1 cellular context compared by ENCODE assay signal in genomic region chr1:22025368-22026154, GRCh38.
TF ChIP-seq lines count a peak whose summit lies in the region.

No MANE protein-coding gene starts in this region.

TF ChIP-seq in HepG2, 621 proteins besides CTCF, POLR2A, EP300 and RAD21 (continued from another document and continues in another):
- TF ChIP-seq NFIC (IDR thresholded peaks at IDR 0.05; ENCODE audit: low read length) = no peak
- peak; percentile 63; the same call in 1 of the 2 replicates for TF ChIP-seq RBAK (CRISPR knock-in tag; IDR thresholded peaks at IDR 0.05)
- 0 out of 2 replicates have a peak, but pooled peaks have one; percentile 73 for TF ChIP-seq MAF1 (CRISPR knock-in tag; IDR thresholded peaks at IDR 0.05; ENCODE audit: borderline replicate concordance)
- TF ChIP-seq ZNF737 (CRISPR knock-in tag; IDR thresholded peaks at IDR 0.05; ENCODE audit: borderline replicate concordance) = no peak
- TF ChIP-seq MTERF4 (CRISPR knock-in tag; IDR thresholded peaks at IDR 0.05) = no peak
- TF ChIP-seq MXD1 (CRISPR knock-in tag; IDR thresholded peaks at IDR 0.05) = no peak
- TF ChIP-seq, protein P1, sequence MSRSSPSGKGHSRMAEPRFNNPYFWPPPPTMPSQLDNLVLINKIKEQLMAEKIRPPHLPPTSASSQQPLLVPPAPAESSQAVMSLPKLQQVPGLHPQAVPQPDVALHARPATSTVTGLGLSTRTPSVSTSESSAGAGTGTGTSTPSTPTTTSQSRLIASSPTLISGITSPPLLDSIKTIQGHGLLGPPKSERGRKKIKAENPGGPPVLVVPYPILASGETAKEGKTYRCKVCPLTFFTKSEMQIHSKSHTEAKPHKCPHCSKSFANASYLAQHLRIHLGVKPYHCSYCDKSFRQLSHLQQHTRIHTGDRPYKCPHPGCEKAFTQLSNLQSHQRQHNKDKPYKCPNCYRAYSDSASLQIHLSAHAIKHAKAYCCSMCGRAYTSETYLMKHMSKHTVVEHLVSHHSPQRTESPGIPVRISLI (CRISPR knock-in tag; IDR thresholded peaks at IDR 0.05; ENCODE audit: borderline replicate concordance) = no peak
- TF ChIP-seq ZBTB49 (CRISPR knock-in tag; IDR thresholded peaks at IDR 0.05; ENCODE audit: borderline replicate concordance) = no peak
- no peak for TF ChIP-seq ZNF367 (CRISPR knock-in tag; IDR thresholded peaks at IDR 0.05; ENCODE audit: borderline replicate concordance)
- TF ChIP-seq FOXP4 (CRISPR knock-in tag; IDR thresholded peaks at IDR 0.05) = no peak
- peak; percentile 88 for TF ChIP-seq ARNT2 (CRISPR knock-in tag; IDR thresholded peaks at IDR 0.05; ENCODE audit: low read depth)
- peak; percentile 91 for TF ChIP-seq KDM5A (IDR thresholded peaks at IDR 0.05; ENCODE audit: borderline replicate concordance, low read length)
- TF ChIP-seq ZNF10 (CRISPR knock-in tag; IDR thresholded peaks at IDR 0.05; ENCODE audit: borderline replicate concordance, low read depth) = no peak
- TF ChIP-seq ZNF83 (CRISPR knock-in tag; IDR thresholded peaks at IDR 0.05; ENCODE audit: borderline replicate concordance) = no peak; the same call in 1 of the 2 replicates
- TF ChIP-seq ZFYVE20 (CRISPR knock-in tag; IDR thresholded peaks at IDR 0.05; ENCODE audit: borderline replicate concordance, low read depth) = no peak
- TF ChIP-seq, protein P2, sequence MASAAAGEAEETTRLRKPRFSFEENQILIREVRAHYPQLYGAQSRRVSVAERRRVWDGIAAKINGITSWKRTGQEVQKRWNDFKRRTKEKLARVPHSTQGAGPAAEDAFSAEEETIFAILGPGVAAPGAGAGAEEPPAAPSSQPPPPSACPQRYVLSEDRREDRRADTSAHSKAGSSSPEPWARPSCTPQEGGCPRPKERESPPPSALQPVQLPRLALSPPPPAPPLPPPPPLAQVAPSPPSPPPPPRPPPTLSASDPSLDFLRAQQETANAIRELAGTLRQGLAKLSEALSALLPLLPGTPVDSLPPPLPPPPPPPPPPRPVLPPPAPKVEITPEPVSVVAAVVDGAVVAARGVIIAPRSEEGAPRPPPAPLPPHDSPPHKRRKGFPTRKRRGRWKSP (CRISPR knock-in tag; IDR thresholded peaks at IDR 0.05) = no peak
- TF ChIP-seq ZNF530 (CRISPR knock-in tag; IDR thresholded peaks at IDR 0.05; ENCODE audit: low read depth) = no peak
- no peak for TF ChIP-seq NFE2L1 (CRISPR knock-in tag; IDR thresholded peaks at IDR 0.05; ENCODE audit: borderline replicate concordance)
- TF ChIP-seq ZSCAN21 (CRISPR knock-in tag; IDR thresholded peaks at IDR 0.05; ENCODE audit: borderline replicate concordance) = no peak
- no peak for TF ChIP-seq PAX8 (CRISPR knock-in tag; IDR thresholded peaks at IDR 0.05; ENCODE audit: borderline replicate concordance)
- peak; percentile 99 for TF ChIP-seq ZNF652 (CRISPR knock-in tag; IDR thresholded peaks at IDR 0.05; ENCODE audit: borderline replicate concordance, low read depth)
- 0 out of 2 replicates have a peak, but pooled peaks have one; percentile 70 for TF ChIP-seq ZFP1 (CRISPR knock-in tag; IDR thresholded peaks at IDR 0.05)
- TF ChIP-seq KAT2B (IDR thresholded peaks at IDR 0.05; ENCODE audit: borderline replicate concordance, low read depth, low read length) = no peak
- TF ChIP-seq RXRA (CRISPR knock-in tag; IDR thresholded peaks at IDR 0.05) = no peak; the same call in 1 of the 2 replicates
- TF ChIP-seq ARNTL (CRISPR knock-in tag; IDR thresholded peaks at IDR 0.05) = no peak
- TF ChIP-seq AGO1 (IDR thresholded peaks at IDR 0.05; ENCODE audit: low read depth, low read length, poor library complexity, severe bottlenecking) = peak; percentile 52
- TF ChIP-seq ZSCAN22 (CRISPR knock-in tag; IDR thresholded peaks at IDR 0.05) = no peak
- 0 out of 2 replicates have a peak, but pooled peaks have one; percentile 52 for TF ChIP-seq MZF1 (CRISPR knock-in tag; IDR thresholded peaks at IDR 0.05; ENCODE audit: borderline replicate concordance)
- peak; percentile 68 for TF ChIP-seq JUNB (CRISPR knock-in tag; IDR thresholded peaks at IDR 0.05; ENCODE audit: borderline replicate concordance)
- TF ChIP-seq ZFX (CRISPR knock-in tag; IDR thresholded peaks at IDR 0.05; ENCODE audit: low read depth) = peak; percentile 88
- peak; percentile 83 for TF ChIP-seq CREM (IDR thresholded peaks at IDR 0.05)
- TF ChIP-seq CREM (CRISPR knock-in tag; IDR thresholded peaks at IDR 0.05) = no peak
- TF ChIP-seq, protein P3, sequence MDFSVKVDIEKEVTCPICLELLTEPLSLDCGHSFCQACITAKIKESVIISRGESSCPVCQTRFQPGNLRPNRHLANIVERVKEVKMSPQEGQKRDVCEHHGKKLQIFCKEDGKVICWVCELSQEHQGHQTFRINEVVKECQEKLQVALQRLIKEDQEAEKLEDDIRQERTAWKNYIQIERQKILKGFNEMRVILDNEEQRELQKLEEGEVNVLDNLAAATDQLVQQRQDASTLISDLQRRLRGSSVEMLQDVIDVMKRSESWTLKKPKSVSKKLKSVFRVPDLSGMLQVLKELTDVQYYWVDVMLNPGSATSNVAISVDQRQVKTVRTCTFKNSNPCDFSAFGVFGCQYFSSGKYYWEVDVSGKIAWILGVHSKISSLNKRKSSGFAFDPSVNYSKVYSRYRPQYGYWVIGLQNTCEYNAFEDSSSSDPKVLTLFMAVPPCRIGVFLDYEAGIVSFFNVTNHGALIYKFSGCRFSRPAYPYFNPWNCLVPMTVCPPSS (IDR thresholded peaks at IDR 0.05) = no peak
- peak; percentile 81 for TF ChIP-seq SP2 (CRISPR knock-in tag; IDR thresholded peaks at IDR 0.05)
- 0 out of 2 replicates have a peak, but pooled peaks have one; percentile 24 for TF ChIP-seq ZNF446 (CRISPR knock-in tag; IDR thresholded peaks at IDR 0.05)
- no peak; the same call in 1 of the 2 replicates for TF ChIP-seq REL (CRISPR knock-in tag; conservative IDR thresholded peaks at IDR 0.05)
- no peak for TF ChIP-seq NR0B2 (CRISPR knock-in tag; IDR thresholded peaks at IDR 0.05)
- no peak for TF ChIP-seq TFAP4 (IDR thresholded peaks at IDR 0.05; ENCODE audit: borderline replicate concordance, low read depth)
- no peak for TF ChIP-seq ATM (IDR thresholded peaks at IDR 0.05; ENCODE audit: borderline replicate concordance)
- TF ChIP-seq SETDB1 (CRISPR knock-in tag; IDR thresholded peaks at IDR 0.05; ENCODE audit: borderline replicate concordance) = no peak
- no peak for TF ChIP-seq ATF6 (CRISPR knock-in tag; conservative IDR thresholded peaks at IDR 0.05)
- TF ChIP-seq MBNL3 (CRISPR knock-in tag; conservative IDR thresholded peaks at IDR 0.05) = no peak
- TF ChIP-seq, protein P4, sequence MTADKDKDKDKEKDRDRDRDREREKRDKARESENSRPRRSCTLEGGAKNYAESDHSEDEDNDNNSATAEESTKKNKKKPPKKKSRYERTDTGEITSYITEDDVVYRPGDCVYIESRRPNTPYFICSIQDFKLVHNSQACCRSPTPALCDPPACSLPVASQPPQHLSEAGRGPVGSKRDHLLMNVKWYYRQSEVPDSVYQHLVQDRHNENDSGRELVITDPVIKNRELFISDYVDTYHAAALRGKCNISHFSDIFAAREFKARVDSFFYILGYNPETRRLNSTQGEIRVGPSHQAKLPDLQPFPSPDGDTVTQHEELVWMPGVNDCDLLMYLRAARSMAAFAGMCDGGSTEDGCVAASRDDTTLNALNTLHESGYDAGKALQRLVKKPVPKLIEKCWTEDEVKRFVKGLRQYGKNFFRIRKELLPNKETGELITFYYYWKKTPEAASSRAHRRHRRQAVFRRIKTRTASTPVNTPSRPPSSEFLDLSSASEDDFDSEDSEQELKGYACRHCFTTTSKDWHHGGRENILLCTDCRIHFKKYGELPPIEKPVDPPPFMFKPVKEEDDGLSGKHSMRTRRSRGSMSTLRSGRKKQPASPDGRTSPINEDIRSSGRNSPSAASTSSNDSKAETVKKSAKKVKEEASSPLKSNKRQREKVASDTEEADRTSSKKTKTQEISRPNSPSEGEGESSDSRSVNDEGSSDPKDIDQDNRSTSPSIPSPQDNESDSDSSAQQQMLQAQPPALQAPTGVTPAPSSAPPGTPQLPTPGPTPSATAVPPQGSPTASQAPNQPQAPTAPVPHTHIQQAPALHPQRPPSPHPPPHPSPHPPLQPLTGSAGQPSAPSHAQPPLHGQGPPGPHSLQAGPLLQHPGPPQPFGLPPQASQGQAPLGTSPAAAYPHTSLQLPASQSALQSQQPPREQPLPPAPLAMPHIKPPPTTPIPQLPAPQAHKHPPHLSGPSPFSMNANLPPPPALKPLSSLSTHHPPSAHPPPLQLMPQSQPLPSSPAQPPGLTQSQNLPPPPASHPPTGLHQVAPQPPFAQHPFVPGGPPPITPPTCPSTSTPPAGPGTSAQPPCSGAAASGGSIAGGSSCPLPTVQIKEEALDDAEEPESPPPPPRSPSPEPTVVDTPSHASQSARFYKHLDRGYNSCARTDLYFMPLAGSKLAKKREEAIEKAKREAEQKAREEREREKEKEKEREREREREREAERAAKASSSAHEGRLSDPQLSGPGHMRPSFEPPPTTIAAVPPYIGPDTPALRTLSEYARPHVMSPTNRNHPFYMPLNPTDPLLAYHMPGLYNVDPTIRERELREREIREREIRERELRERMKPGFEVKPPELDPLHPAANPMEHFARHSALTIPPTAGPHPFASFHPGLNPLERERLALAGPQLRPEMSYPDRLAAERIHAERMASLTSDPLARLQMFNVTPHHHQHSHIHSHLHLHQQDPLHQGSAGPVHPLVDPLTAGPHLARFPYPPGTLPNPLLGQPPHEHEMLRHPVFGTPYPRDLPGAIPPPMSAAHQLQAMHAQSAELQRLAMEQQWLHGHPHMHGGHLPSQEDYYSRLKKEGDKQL (CRISPR knock-in tag; IDR thresholded peaks at IDR 0.05; ENCODE audit: low read depth) = no peak
- TF ChIP-seq SAFB2 (CRISPR knock-in tag; IDR thresholded peaks at IDR 0.05; ENCODE audit: borderline replicate concordance, low read depth) = no peak
- peak; percentile 76; the same call in 1 of the 2 replicates for TF ChIP-seq KDM2A (CRISPR knock-in tag; IDR thresholded peaks at IDR 0.05; ENCODE audit: borderline replicate concordance, low read depth)
